Comparison of ENCODE assay signal across 32 cellular contexts in the genomic region with DNA sequence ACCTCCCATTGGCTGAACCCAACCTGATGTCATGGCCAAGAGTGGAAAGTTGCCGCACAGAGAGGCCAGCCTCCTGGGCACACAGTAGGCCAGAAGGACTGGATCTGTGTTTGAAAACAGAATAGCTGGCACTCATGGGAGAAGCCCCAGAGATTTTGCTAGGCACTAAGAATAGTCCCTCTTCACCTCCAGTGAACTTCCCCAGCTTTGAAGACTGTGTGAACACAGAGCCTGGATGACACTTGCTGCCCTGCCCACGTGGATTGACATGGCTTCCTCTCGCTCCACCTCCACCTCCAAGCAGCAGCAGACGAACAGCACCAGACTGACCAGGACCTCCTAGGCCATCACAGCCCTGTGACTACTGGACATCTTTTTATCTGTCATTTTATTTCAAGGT. TPM values are rescaled to one million over a fixed set of nuclear protein-coding genes. Genes with fewer than 3 reads are reported as not detected.
"Had no signal": no experiment of that assay in that cellular context is flagged by ENCODE, and none has a peak within 500 bp of the region (broad histone marks: within the 10 kb centered on the region; RNA-seq: fewer than 3 reads in every experiment).

No MANE protein-coding gene starts in this region.

- H3K27me3 ChIP-seq: adrenal gland, body of pancreas, colonic mucosa, esophagus squamous epithelium, gastroesophageal sphincter had no signal

- H3K36me3 ChIP-seq: adrenal gland, colonic mucosa, esophagus squamous epithelium, gastroesophageal sphincter, WERI-Rb-1 had no signal

- FAIRE-seq: endometrium, endothelial cell of umbilical vein had no signal

- H3K27ac ChIP-seq: adrenal gland, body of pancreas, colonic mucosa, epithelial cell of prostate, esophagus squamous epithelium, gastroesophageal sphincter, WERI-Rb-1 had no signal

- H3K9me3 ChIP-seq: adrenal gland, body of pancreas, colonic mucosa, esophagus squamous epithelium, gastroesophageal sphincter had no signal

- H3K4me1 ChIP-seq: adrenal gland, body of pancreas, colonic mucosa, esophagus squamous epithelium, gastroesophageal sphincter had no signal

- DNase-seq: activated B cell treated with CpG ODN at 0.5 μM for 24 hours; activated CD4-positive, alpha-beta memory T cell treated with anti-CD3 and anti-CD28 coated beads for 36 hours; activated CD4-positive, alpha-beta T cell treated with anti-CD3 and anti-CD28 coated beads for 48 hours; activated CD8-positive, alpha-beta memory T cell treated with anti-CD3 and anti-CD28 coated beads, Interleukin-2, amount 10 ng/mL, durations not matched to agents 7 days and 5 days; activated CD8-positive, alpha-beta memory T cell treated with anti-CD3 and anti-CD28 coated beads, Interleukin-2, amount 50 U/mL, for 4 hours; activated CD8-positive, alpha-beta T cell treated with anti-CD3 and anti-CD28 coated beads, Interleukin-2, amount 10 ng/mL, durations not matched to agents 7 days and 5 days; activated effector memory CD4-positive, alpha-beta T cell treated with anti-CD3 and anti-CD28 coated beads, Interleukin-2, amount 50 U/mL, for 16 hours; activated naive CD4-positive, alpha-beta T cell treated with anti-CD3 and anti-CD28 coated beads for 36 hours; activated naive CD8-positive, alpha-beta T cell treated with anti-CD3 and anti-CD28 coated beads for 36 hours; activated naive CD8-positive, alpha-beta T cell treated with anti-CD3 and anti-CD28 coated beads, Interleukin-2, amount 50 U/mL, for 24 hours; activated T-cell treated with anti-CD3 and anti-CD28 coated beads, Interleukin-2, amount 50 U/mL, for 1 hour; activated T-cell treated with anti-CD3 and anti-CD28 coated beads, Interleukin-2, amount 50 U/mL, for 48 hours; adrenal gland; amygdala; aorta; body of pancreas; central memory CD4-positive, alpha-beta T cell; cerebellar nuclear complex; colonic mucosa; effector CD8-positive, alpha-beta T cell; esophagus squamous epithelium; foreskin melanocyte; T-helper 1 cell; T-helper 17 cell; T1000; WERI-Rb-1 had no signal

- ATAC-seq: activated CD4-positive, CD25-positive, alpha-beta regulatory T cell treated with anti-CD3 and anti-CD28 coated beads, Interleukin-2, amount 50 U/mL, for 24 hours; activated CD8-positive, alpha-beta memory T cell treated with anti-CD3 and anti-CD28 coated beads, Interleukin-2, amount 10 ng/mL, durations not matched to agents 7 days and 5 days; activated CD8-positive, alpha-beta T cell treated with anti-CD3 and anti-CD28 coated beads, Interleukin-2, amount 10 ng/mL, durations not matched to agents 7 days and 5 days; activated naive CD8-positive, alpha-beta T cell treated with anti-CD3 and anti-CD28 coated beads, Interleukin-2, amount 50 U/mL, for 24 hours; body of pancreas; gastroesophageal sphincter; T-helper 17 cell had no signal

- H3K4me3 ChIP-seq: adrenal gland, body of pancreas, colonic mucosa, esophagus squamous epithelium, gastroesophageal sphincter had no signal

RNA-seq across cellular contexts. Expression of a gene that starts 37.9 kb away (rescaled TPM):
- total RNA-seq: T-helper 17 cell had no signal
- polyA plus RNA-seq: fibroblast of lung had no signal
